Comparison of ENCODE assay signal across 9 cellular contexts in the genomic region with DNA sequence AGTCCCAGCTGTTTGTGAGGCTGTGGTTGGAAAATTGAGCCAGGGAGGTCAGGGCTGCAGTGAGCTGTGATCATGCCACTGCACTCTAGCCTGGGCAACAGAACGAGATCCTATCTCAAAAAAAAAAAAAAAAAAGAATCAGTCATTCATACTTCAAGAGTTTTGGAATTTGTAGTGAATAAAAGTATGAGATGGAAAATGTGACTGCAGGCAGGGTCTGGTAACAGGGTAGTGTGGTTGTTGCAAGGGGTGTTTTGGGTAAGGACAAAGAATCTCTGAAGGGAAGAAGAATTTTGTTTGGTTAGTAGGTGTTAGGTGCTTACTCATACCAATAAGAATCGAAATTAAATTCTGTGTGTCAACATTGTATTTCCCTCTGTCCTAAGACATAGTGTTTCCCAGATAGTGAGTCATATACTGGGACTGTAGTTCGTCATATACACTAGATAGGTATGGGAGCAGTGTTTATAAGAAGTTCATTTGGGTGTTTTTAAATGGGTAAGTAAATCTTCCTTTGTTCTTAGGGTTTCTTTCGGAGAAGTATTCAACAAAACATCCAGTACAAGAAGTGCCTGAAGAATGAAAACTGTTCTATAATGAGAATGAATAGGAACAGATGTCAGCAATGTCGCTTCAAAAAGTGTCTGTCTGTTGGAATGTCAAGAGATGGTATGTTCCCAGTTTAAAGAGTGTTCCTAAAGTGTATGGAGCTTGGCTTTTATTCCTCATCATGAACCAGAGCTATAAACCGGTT. TPM values are rescaled to one million over a fixed set of nuclear protein-coding genes. Genes with fewer than 3 reads are reported as not detected.
DNase-seq lines count a peak whose midpoint lies in the region; ATAC-seq and TF ChIP-seq lines count a peak whose summit lies in the region.
"Had no signal": no experiment of that assay in that cellular context is flagged by ENCODE, and none has a peak within 500 bp of the region (broad histone marks: within the 10 kb centered on the region; RNA-seq: fewer than 3 reads in every experiment).

No MANE protein-coding gene starts in this region.

- H3K9me3 ChIP-seq in mammary epithelial cell (replicated peaks; ENCODE audit: insufficient read depth, low read length), result no peaks in the 10 kb centered on the region

- TF ChIP-seq CTCF in mammary epithelial cell (conservative IDR thresholded peaks at IDR 0.05 in 1 of 2, IDR thresholded peaks at IDR 0.05 in 1 of 2; ENCODE audit: extremely low read depth in 1 of 2, insufficient read depth in 1 of 2, low read depth in 1 of 2, low read length in 2 of 2), result no peak

- H3K27ac ChIP-seq in mammary epithelial cell (ENCODE audit: insufficient read depth, low read depth, low read length), result peak overlapping the region; percentile 78

- H3K9me3 Mint-ChIP-seq in naive thymus-derived CD8-positive, alpha-beta T cell, result no peaks in the 10 kb centered on the region

- peaks cover 14 to 92% (median 31%) of the 10 kb centered on the region in 3 donors for H3K36me3 Mint-ChIP-seq in naive thymus-derived CD8-positive, alpha-beta T cell

- BruUV-seq in mammary epithelial cell (replicated peaks; lab: Mats Ljungman, UMichigan), result no TSS peak

- intact Hi-C loops in mammary epithelial cell (cut with micrococcal nuclease), result no loop called here

- in situ Hi-C loops in Caki2 (cut with HindIII; ENCODE audit: low pct_unique_long_range_greater_than_20kb, low sequenced_read_pairs) (no loop called here), mammary epithelial cell (cut with MboI; ENCODE audit: low sequenced_read_pairs in 2 of 2) (no loop called here)

- WGBS in mammary epithelial cell (ENCODE audit: low coverage, missing lambda C conversion rate), result 53% methylated on average over 6 of the region's 6 CpGs

- ATAC-seq in naive thymus-derived CD8-positive, alpha-beta T cell, result no peak
- ATAC-seq in GM21723 (IDR thresholded peaks at IDR 0.05; ENCODE audit: unreplicated experiment), result no peak

- DNase-seq in Caki2 (ENCODE audit: low read depth) (peak; percentile 82), HT1080 (ENCODE audit: low read depth) (peak; percentile 94), mammary epithelial cell (peak; percentile 93), midbrain (lab: John Stamatoyannopoulos, UW) (no peak), SKM-1 (lab: John Stamatoyannopoulos, UW; ENCODE audit: unreplicated experiment) (no peak), RPMI8226 (no peak)
- DNase-seq in naive thymus-derived CD8-positive, alpha-beta T cell, result no peak
- DNase-seq: MV-4-11 had no signal

- H3K4me1 ChIP-seq in mammary epithelial cell (ENCODE audit: insufficient read depth, low read length), result peaks cover 23% of the 10 kb centered on the region

- H3K27ac Mint-ChIP-seq in naive thymus-derived CD8-positive, alpha-beta T cell, result peak overlapping the region in 8 of 10 donors; percentile 0 to 74 (median 48)

- H3K4me1 Mint-ChIP-seq in naive thymus-derived CD8-positive, alpha-beta T cell, result peaks cover 20 to 56% (median 31%) of the 10 kb centered on the region in 4 donors

- H3K27me3 ChIP-seq in mammary epithelial cell (ENCODE audit: insufficient read depth, low read length), result no peaks in the 10 kb centered on the region

- peak overlapping the region in 1 of 10 donors; percentile 48 for H3K4me3 Mint-ChIP-seq in naive thymus-derived CD8-positive, alpha-beta T cell

- H3K79me2 ChIP-seq in mammary epithelial cell (ENCODE audit: insufficient read depth, low read length), result peaks cover 17% of the 10 kb centered on the region

- CTCF ChIA-PET in mammary epithelial cell (lab: Charles Lee; ENCODE audit: low non-redundant PET), result no interaction called here

- H3K27me3 Mint-ChIP-seq in naive thymus-derived CD8-positive, alpha-beta T cell, result no peaks in the 10 kb centered on the region

- H3K9ac ChIP-seq in mammary epithelial cell (ENCODE audit: insufficient read depth, low read length), result peak overlapping the region; percentile 15

- H2AFZ ChIP-seq in mammary epithelial cell (ENCODE audit: low read depth, low read length), result no peak overlapping the region

- H3K36me3 ChIP-seq in mammary epithelial cell (ENCODE audit: insufficient read depth, low read length), result peaks cover 5% of the 10 kb centered on the region

- POLR2A ChIA-PET in naive thymus-derived CD8-positive, alpha-beta T cell (lab: Charles Lee), result no interaction called here

- H3K4me3 ChIP-seq in mammary epithelial cell (replicated peaks in 1 of 3; ENCODE audit: insufficient read depth in 1 of 3, low read depth in 2 of 3, low read length in 3 of 3), result no peak overlapping the region

- H3K4me2 ChIP-seq in mammary epithelial cell (ENCODE audit: insufficient read depth, low read depth, low read length), result peak overlapping the region; percentile 29

- H4K20me1 ChIP-seq in mammary epithelial cell (ENCODE audit: insufficient read depth, low read length), result no peaks in the 10 kb centered on the region

- dilution Hi-C loops in mammary epithelial cell (cut with HindIII; ENCODE audit: low sequenced_read_pairs), result no loop called here

RNA-seq across cellular contexts. Expression of a gene that starts 14.2 kb away (rescaled TPM):
- 3.7 and 9.3 TPM in 2 replicates for total RNA-seq in Caki2 (2014; rRNA removed; shearing (Covaris generic); ENCODE audit: low replicate concordance)
- total RNA-seq in HT1080 (2014; rRNA removed; shearing (Covaris generic)), result 29.6 and 46.4 TPM in 2 replicates
- polyA plus RNA-seq in HT1080 (2015; cell fraction: cytosol; rRNA removed), result 31.0 and 44.0 TPM in 2 replicates
- polyA plus RNA-seq in HT1080 (2015; cell fraction: nucleus; rRNA removed), result 26.8 and 28.7 TPM in 2 replicates
- 10 to 100 TPM; 10.5 to 16.8 TPM for total RNA-seq in mammary epithelial cell
- 6.1 TPM for polyA plus RNA-seq in mammary epithelial cell
- polyA minus RNA-seq in mammary epithelial cell, result 3.4 TPM
- total RNA-seq in naive thymus-derived CD8-positive, alpha-beta T cell, result 10 to 100 TPM; 52.2 to 56.7 TPM
- 10 to 100 TPM; 23.4 to 46.3 (median 31.7) TPM for polyA plus RNA-seq in naive thymus-derived CD8-positive, alpha-beta T cell

RNA-seq across cellular contexts. Expression of a gene that starts 42.4 kb away (rescaled TPM):
- 3,923 and 4,358 TPM in 2 replicates for total RNA-seq in Caki2 (2014; rRNA removed; shearing (Covaris generic); ENCODE audit: low replicate concordance)
- total RNA-seq in HT1080 (2014; rRNA removed; shearing (Covaris generic)), result 2,510 and 2,511 TPM in 2 replicates
- polyA plus RNA-seq in HT1080 (2015; cell fraction: cytosol; rRNA removed), result 2,575 and 4,354 TPM in 2 replicates
- polyA plus RNA-seq in HT1080 (2015; cell fraction: nucleus; rRNA removed), result 1,618 and 1,721 TPM in 2 replicates
- total RNA-seq in mammary epithelial cell, result 1,000 to 10,000 TPM; 1,624 to 2,052 TPM
- 4,169 TPM for polyA plus RNA-seq in mammary epithelial cell
- 867 TPM for polyA minus RNA-seq in mammary epithelial cell
- total RNA-seq in naive thymus-derived CD8-positive, alpha-beta T cell, result 1,000 to 10,000 TPM; 2,184 to 2,265 TPM
- 1,000 to 10,000 TPM; 5,952 to 6,458 (median 6,299) TPM for polyA plus RNA-seq in naive thymus-derived CD8-positive, alpha-beta T cell

RNA-seq across cellular contexts. Expression of a gene that starts 42.5 kb away (rescaled TPM):
- 11.4 and 14.3 TPM in 2 replicates for total RNA-seq in Caki2 (2014; rRNA removed; shearing (Covaris generic); ENCODE audit: low replicate concordance)
- 24.1 and 25.0 TPM in 2 replicates for total RNA-seq in HT1080 (2014; rRNA removed; shearing (Covaris generic))
- polyA plus RNA-seq in HT1080 (2015; cell fraction: cytosol; rRNA removed), result 19.0 and 20.3 TPM in 2 replicates
- polyA plus RNA-seq in HT1080 (2015; cell fraction: nucleus; rRNA removed), result 19.1 and 19.4 TPM in 2 replicates
- total RNA-seq in mammary epithelial cell, result 1 to 10 TPM; 7.3 to 8.8 TPM
- 5.2 TPM for polyA plus RNA-seq in mammary epithelial cell
- polyA minus RNA-seq in mammary epithelial cell, result 11.9 TPM
- 1 to 10 TPM; 6.2 to 6.4 TPM for total RNA-seq in naive thymus-derived CD8-positive, alpha-beta T cell
- polyA plus RNA-seq in naive thymus-derived CD8-positive, alpha-beta T cell, result 1 to 10 TPM; 2.8 to 4.6 (median 4.1) TPM

Comparison
In these comparisons a context has a peak if more than half of its experiments do, and no peak if none do; other contexts are left out.
1. DNase-seq: peak in Caki2 (single experiment), HT1080 (single experiment) and mammary epithelial cell (single experiment); none in naive thymus-derived CD8-positive, alpha-beta T cell (0 of 10), midbrain (single experiment), SKM-1 (single experiment) and RPMI8226 (single experiment).